ENCODE assay signal across 7 cellular contexts in genomic region chr2:54114936-54115283, GRCh38. TPM values are rescaled to one million over a fixed set of nuclear protein-coding genes. Genes with fewer than 3 reads are reported as not detected.
DNase-seq lines count a peak whose midpoint lies in the region; TF ChIP-seq lines count a peak whose summit lies in the region.

No MANE protein-coding gene starts in this region.

- H3K56ac ChIP-seq in H9 (ENCODE audit: insufficient read length, low read depth, low read length): no peak overlapping the region

- no peak for TF ChIP-seq CTCF in H9 (conservative IDR thresholded peaks at IDR 0.05)
- TF ChIP-seq CTCF in fibroblast of the aortic adventitia (IDR thresholded peaks at IDR 0.05; ENCODE audit: insufficient read depth, low read length): no peak

- no peak overlapping the region for H4K5ac ChIP-seq in H9 (ENCODE audit: insufficient read length, low read depth, low read length)

- peaks cover 4 to 5% of the 10 kb centered on the region in 2 experiments; a peak in 2 of 4 replicates for H3K4me1 Mint-ChIP-seq in H9

- no peaks in the 10 kb centered on the region for H3K79me2 ChIP-seq in H9 (ENCODE audit: insufficient read depth, low read length)

- peak overlapping the region; percentile 27 for H3K4me2 ChIP-seq in H9 (ENCODE audit: insufficient read depth, insufficient read length, low read length)

- no peak overlapping the region for H3K18ac ChIP-seq in H9 (ENCODE audit: insufficient read length, low read depth, low read length)

- H3K79me1 ChIP-seq in H9 (ENCODE audit: insufficient read depth, low read depth, low read length, poor library complexity, severe bottlenecking): no peaks in the 10 kb centered on the region

- peak overlapping the region; percentile 87 to 93 for H3K4me3 Mint-ChIP-seq in H9

- peak overlapping the region; percentile 99 to 100 (median 99); a peak in 6 of 7 replicates for H3K27ac Mint-ChIP-seq in H9

- no peak overlapping the region for H2AK5ac ChIP-seq in H9 (ENCODE audit: insufficient read length, low read length)

- no peak overlapping the region for H3K27ac ChIP-seq in H9 (ENCODE audit: insufficient read length, low read depth, low read length)
- peak overlapping the region; percentile 93 to 100 (median 100) for H3K27ac ChIP-seq in skin epidermis

- no peak overlapping the region for H4K91ac ChIP-seq in H9 (ENCODE audit: insufficient read length, low read depth, low read length)

- no peak overlapping the region for H3K23ac ChIP-seq in H9 (ENCODE audit: insufficient read length, low read depth, low read length)

- no peak overlapping the region for H2BK5ac ChIP-seq in H9 (ENCODE audit: insufficient read length, low read length)

- H3K23me2 ChIP-seq in H9 (ENCODE audit: insufficient read length, low read depth, low read length, poor library complexity, severe bottlenecking): no peaks in the 10 kb centered on the region

- H3K4me3 ChIP-seq in fibroblast of the aortic adventitia (ENCODE audit: low read depth, low read length): peak overlapping the region; percentile 78
- peak overlapping the region; percentile 47 to 88 (median 64) for H3K4me3 ChIP-seq in skin epidermis

- H3K9ac ChIP-seq in H9 (ENCODE audit: extremely low read depth, insufficient read length, low read length): no peak overlapping the region

- no CpG with 5 or more reads among the region's 3 CpGs for WGBS in H9 (ENCODE audit: extremely low coverage, insufficient read length, low lambda C conversion rate)

- no peaks in the 10 kb centered on the region for H3K4me1 ChIP-seq in H9 (ENCODE audit: insufficient read depth, low read length)

- no peaks in the 10 kb centered on the region for H3K27me3 ChIP-seq in H9 (ENCODE audit: insufficient read depth, low read length)

- H3K14ac ChIP-seq in H9 (ENCODE audit: insufficient read depth, low read length): no peak overlapping the region

- no peak overlapping the region for H2BK20ac ChIP-seq in H9 (ENCODE audit: low read depth, low read length, poor library complexity, severe bottlenecking)

- H3K36me3 Mint-ChIP-seq in H9 (ENCODE audit: insufficient read depth in 1 of 3, low read depth in 3 of 3): peaks cover 17% of the 10 kb centered on the region in 3 experiments

- H2AFZ ChIP-seq in H9 (ENCODE audit: low read length): no peak overlapping the region

- H4K8ac ChIP-seq in H9 (replicated peaks; ENCODE audit: insufficient read length, low read depth, low read length): no peak overlapping the region

- DNase-seq in H9 (no peak), SK-MEL-5 (ENCODE audit: low read depth, low spot score) (peak; percentile 10), fibroblast of the aortic adventitia (ENCODE audit: low read depth) (no peak), T-helper 9 cell (no peak), activated gamma-delta T cell (lab: John Stamatoyannopoulos, UW) (no peak), NCI-H2081 treated with DMSO at 0.1 percent for 48 hours (lab: John Stamatoyannopoulos, UW) (no peak)

- H3K9me3 ChIP-seq in H9 (ENCODE audit: control insufficient read depth, low read depth, low read length): no peaks in the 10 kb centered on the region

- H2BK12ac ChIP-seq in H9 (ENCODE audit: insufficient read length, low read depth, low read length): no peak overlapping the region

- H3K4ac ChIP-seq in H9 (ENCODE audit: low read depth, low read length): no peak overlapping the region

- no peaks in the 10 kb centered on the region for H4K20me1 ChIP-seq in H9 (ENCODE audit: control insufficient read depth, insufficient read depth, insufficient read length)

- peaks cover 15 to 19% of the 10 kb centered on the region in 2 experiments for H3K9me3 Mint-ChIP-seq in H9

- no peak overlapping the region for H2BK120ac ChIP-seq in H9 (ENCODE audit: low read depth, low read length, poor library complexity, severe bottlenecking)

- in situ Hi-C loops in SK-MEL-5 (cut with HindIII; ENCODE audit: low pct_unique_long_range_greater_than_20kb, low sequenced_read_pairs): no loop called here

- H3T11ph ChIP-seq in H9 (ENCODE audit: low read length): no peak overlapping the region

- H2BK15ac ChIP-seq in H9 (ENCODE audit: low read depth, low read length): no peak overlapping the region

- peaks cover 5% of the 10 kb centered on the region for H3K27me3 Mint-ChIP-seq in H9 (ENCODE audit: low read depth)

RNA-seq across cellular contexts. Expression of gene ACYP2, which starts 0.5 kb away (rescaled TPM):
- total RNA-seq in H9 (2021) (3.2 and 3.3 TPM in 2 replicates), fibroblast of the aortic adventitia (ENCODE audit: low replicate concordance) (7.8 and 11.5 TPM in 2 replicates)
- 2.6 and 5.0 TPM in 2 replicates for total RNA-seq in SK-MEL-5 (2014; rRNA removed; shearing (Covaris generic))
- polyA plus RNA-seq in SK-MEL-5 (2015; cell fraction: cytosol; rRNA removed): 2.8 and 3.3 TPM in 2 replicates
- polyA plus RNA-seq in SK-MEL-5 (2015; cell fraction: nucleus; rRNA removed): 0.85 and 4.5 TPM in 2 replicates
